12 cellular contexts compared by ENCODE assay signal in the genomic region with DNA sequence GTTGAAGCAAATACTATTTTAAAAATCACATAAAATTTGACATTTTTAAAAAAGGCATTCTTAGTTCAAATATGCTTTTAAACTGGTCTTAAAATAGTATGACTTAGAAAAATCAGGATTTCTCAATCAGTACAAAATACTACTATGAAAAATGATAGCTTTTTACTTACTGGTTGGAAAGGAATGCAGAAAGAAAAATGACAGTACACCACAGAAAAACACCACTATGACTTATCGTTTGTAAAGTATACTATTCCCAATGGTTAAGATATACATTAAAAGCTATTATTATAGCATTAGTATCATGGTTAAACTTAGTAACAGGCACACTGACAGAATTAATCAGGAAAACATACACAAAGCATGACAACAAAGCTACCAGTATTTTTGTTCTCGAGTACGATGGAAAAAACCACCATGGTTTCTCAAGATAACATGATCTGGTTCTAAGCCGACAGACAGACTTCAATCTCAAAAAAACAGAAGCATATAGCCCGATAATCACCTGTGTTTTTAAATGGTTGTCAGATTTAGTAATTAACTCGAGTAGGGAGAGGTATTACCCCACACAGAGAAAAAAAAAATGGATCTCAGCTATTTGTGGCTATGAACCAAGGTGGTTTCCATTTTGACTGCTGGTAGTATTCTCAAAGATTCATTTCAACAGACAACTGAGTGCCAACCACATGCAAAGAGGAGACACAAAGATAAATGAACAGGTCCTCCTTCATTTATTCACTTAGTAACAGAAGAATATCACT. TPM values are rescaled to one million over a fixed set of nuclear protein-coding genes. Genes with fewer than 3 reads are reported as not detected.
DNase-seq lines count a peak whose midpoint lies in the region; ATAC-seq and TF ChIP-seq lines count a peak whose summit lies in the region.
"Had no signal": no experiment of that assay in that cellular context is flagged by ENCODE, and none has a peak within 500 bp of the region (broad histone marks: within the 10 kb centered on the region; RNA-seq: fewer than 3 reads in every experiment).

No MANE protein-coding gene starts in this region.

- POLR2A ChIA-PET in A673 (lab: Charles Lee; ENCODE audit: low non-redundant PET), result no interaction called here

- no peaks in the 10 kb centered on the region for H3F3A ChIP-seq in GM23338 (replicated peaks; ENCODE audit: low read depth)

- H3K4me1 Mint-ChIP-seq in activated naive CD4-positive, alpha-beta T cell treated with anti-CD3 and anti-CD28 coated beads, Interleukin-2, amount 50 U/mL, for 24 hours, result peaks cover 72% of the 10 kb centered on the region
- H3K4me1 Mint-ChIP-seq in GM23338, result peaks cover 31% of the 10 kb centered on the region

- no peak overlapping the region for H3K4me3 Mint-ChIP-seq in activated naive CD4-positive, alpha-beta T cell treated with anti-CD3 and anti-CD28 coated beads, Interleukin-2, amount 50 U/mL, for 24 hours
- H3K4me3 Mint-ChIP-seq in GM23338, result no peak overlapping the region

- H3K36me3 Mint-ChIP-seq in activated naive CD4-positive, alpha-beta T cell treated with anti-CD3 and anti-CD28 coated beads, Interleukin-2, amount 50 U/mL, for 24 hours, result peaks cover 22% of the 10 kb centered on the region
- H3K36me3 Mint-ChIP-seq in activated naive CD4-positive, alpha-beta T cell treated with anti-CD3 and anti-CD28 coated beads, Interleukin-2, amount 50 U/mL, for 72 hours, result peaks cover 6 to 19% of the 10 kb centered on the region in 2 donors
- H3K36me3 Mint-ChIP-seq in GM23338 (ENCODE audit: low read depth), result peaks cover 8% of the 10 kb centered on the region; the same call in 2 of the 3 replicates

- no peaks in the 10 kb centered on the region for H3K27me3 Mint-ChIP-seq in activated naive CD4-positive, alpha-beta T cell treated with anti-CD3 and anti-CD28 coated beads, Interleukin-2, amount 50 U/mL, for 24 hours
- peaks cover 5% of the 10 kb centered on the region for H3K27me3 Mint-ChIP-seq in GM23338 (ENCODE audit: insufficient read depth, low read depth, poor library complexity)

- no peak overlapping the region for H2AFZ ChIP-seq in GM23338

- no peaks in the 10 kb centered on the region for H3K9me3 Mint-ChIP-seq in activated naive CD4-positive, alpha-beta T cell treated with anti-CD3 and anti-CD28 coated beads, Interleukin-2, amount 50 U/mL, for 24 hours
- peaks cover 2 to 4% of the 10 kb centered on the region in 2 donors for H3K9me3 Mint-ChIP-seq in activated naive CD4-positive, alpha-beta T cell treated with anti-CD3 and anti-CD28 coated beads, Interleukin-2, amount 50 U/mL, for 72 hours
- no peaks in the 10 kb centered on the region for H3K9me3 Mint-ChIP-seq in GM23338

- no TSS peak for BruUV-seq in A673 (replicated peaks; lab: Mats Ljungman, UMichigan)

- peaks cover 13% of the 10 kb centered on the region for H3K36me3 ChIP-seq in A673 (ENCODE audit: insufficient read depth, low read length, poor library complexity, severe bottlenecking)
- H3K36me3 ChIP-seq in GM23338 (ENCODE audit: insufficient read depth), result no peaks in the 10 kb centered on the region

- intact Hi-C loops in A673 (cut with micrococcal nuclease; ENCODE audit: unreplicated experiment), result no loop called here

- no peak overlapping the region for H3K4me2 ChIP-seq in GM23338

- H4K20me1 ChIP-seq in GM23338 (replicated peaks; ENCODE audit: insufficient read depth), result peaks cover 24% of the 10 kb centered on the region

- H3K4me3 ChIP-seq in A673 (ENCODE audit: low read depth, low read length, poor library complexity, severe bottlenecking), result no peak overlapping the region
- H3K4me3 ChIP-seq in GM23338, result no peak overlapping the region
- H3K4me3 ChIP-seq: testis had no signal

- peaks cover 99% of the 10 kb centered on the region for H3K79me2 ChIP-seq in GM23338 (replicated peaks; ENCODE audit: insufficient read depth)

- ATAC-seq in activated naive CD4-positive, alpha-beta T cell treated with anti-CD3 and anti-CD28 coated beads, Interleukin-2, amount 50 U/mL, for 72 hours, result no peak
- no peak for ATAC-seq in GM23338

- no peaks in the 10 kb centered on the region for H3K9me2 ChIP-seq in GM23338 (ENCODE audit: insufficient read depth)

- no peak for TF ChIP-seq CTCF in A673 (conservative IDR thresholded peaks at IDR 0.05; ENCODE audit: low read depth, low read length)
- no peak for TF ChIP-seq CTCF in GM23338 (conservative IDR thresholded peaks at IDR 0.05; ENCODE audit: low read depth in 2 of 2)

- H3K4me1 ChIP-seq in A673 (ENCODE audit: insufficient read depth, low read length, poor library complexity, severe bottlenecking), result peaks cover 4% of the 10 kb centered on the region
- H3K4me1 ChIP-seq in GM23338 (ENCODE audit: insufficient read depth), result peaks cover 14% of the 10 kb centered on the region
- H3K4me1 ChIP-seq: testis had no signal

- H3K27ac Mint-ChIP-seq in activated naive CD4-positive, alpha-beta T cell treated with anti-CD3 and anti-CD28 coated beads, Interleukin-2, amount 50 U/mL, for 24 hours, result peak overlapping the region; percentile 12
- no peak overlapping the region for H3K27ac Mint-ChIP-seq in activated naive CD4-positive, alpha-beta T cell treated with anti-CD3 and anti-CD28 coated beads, Interleukin-2, amount 50 U/mL, for 72 hours
- H3K27ac Mint-ChIP-seq in GM23338, result no peak overlapping the region

- no peak overlapping the region for H3K27ac ChIP-seq in A673 (ENCODE audit: low read depth, low read length, poor library complexity, severe bottlenecking)
- no peak overlapping the region for H3K27ac ChIP-seq in GM23338 (ENCODE audit: low read depth)
- H3K27ac ChIP-seq: testis had no signal

- no peaks in the 10 kb centered on the region for H3K27me3 ChIP-seq in A673 (replicated peaks; ENCODE audit: insufficient read depth, low read depth, low read length, poor library complexity)
- no peaks in the 10 kb centered on the region for H3K27me3 ChIP-seq in GM23338 (ENCODE audit: insufficient read depth)
- H3K27me3 ChIP-seq: testis had no signal

- CTCF ChIA-PET in A673 (lab: Charles Lee), result no interaction called here

- no peak for DNase-seq in activated naive CD4-positive, alpha-beta T cell treated with anti-CD3 and anti-CD28 coated beads, Interleukin-2, amount 50 U/mL, for 72 hours (ENCODE audit: low spot score in 2 of 2)
- DNase-seq in HS-5 (ENCODE audit: low read depth) (peak; percentile 47), fibroblast of gingiva (ENCODE audit: low read depth) (peak; percentile 54), NCI-H1417 (lab: John Stamatoyannopoulos, UW) (no peak), H4 (ENCODE audit: low spot score) (no peak), A673 (ENCODE audit: low spot score) (no peak), GM23338 (ENCODE audit: low spot score) (no peak)
- DNase-seq: anterior cingulate cortex; NCI-H82; stimulated activated CD4-positive, alpha-beta T cell treated with anti-CD3 and anti-CD28 coated beads, Interleukin-1b, Interleukin-23, amount 100 ng/mL, for 48 hours; testis had no signal

- no peaks in the 10 kb centered on the region for H3K9me3 ChIP-seq in A673 (ENCODE audit: low read depth, low read length, poor library complexity, severe bottlenecking)
- H3K9me3 ChIP-seq: testis had no signal

TF ChIP-seq in GM23338, 12 proteins besides CTCF, POLR2A, EP300 and RAD21 (continues in another document):
- TF ChIP-seq JUNB (IDR thresholded peaks at IDR 0.05; ENCODE audit: unreplicated experiment) (no peak), POLR2AphosphoS5 (IDR thresholded peaks at IDR 0.05; ENCODE audit: low read depth) (no peak)

RNA-seq across cellular contexts. Expression of gene CUL3, which starts 39.1 kb away (rescaled TPM):
- total RNA-seq in activated naive CD4-positive, alpha-beta T cell treated with anti-CD3 and anti-CD28 coated beads, Interleukin-2, amount 50 U/mL, for 72 hours, result 100 to 1,000 TPM in 1 of 2 donors, 10 to 100 TPM in 1; 68.9 to 120 TPM
- total RNA-seq in H4 (2014; rRNA removed; shearing (Covaris generic)), result 76.7 and 84.4 TPM in 2 replicates
- 137 and 140 TPM in 2 replicates for total RNA-seq in A673 (2021)
- 99.5 and 125 TPM in 2 replicates for total RNA-seq in GM23338 (2014; rRNA removed; shearing (Covaris generic))
- polyA plus RNA-seq in GM23338 (2016; fragmentation: Nextera tagmentation; extraction: Ambion mirVana), result 74.2 and 86.0 TPM in 2 replicates

Comparison
In these comparisons a context has a peak if more than half of its experiments do, and no peak if none do; other contexts are left out.
1. DNase-seq: peak in HS-5 (single experiment) and fibroblast of gingiva (single experiment); none in activated naive CD4-positive, alpha-beta T cell treated with anti-CD3 and anti-CD28 coated beads, Interleukin-2, amount 50 U/mL, for 72 hours (0 of 2), NCI-H1417 (0 of 3), H4 (single experiment), A673 (single experiment) and GM23338 (single experiment).